In the genomic region with DNA sequence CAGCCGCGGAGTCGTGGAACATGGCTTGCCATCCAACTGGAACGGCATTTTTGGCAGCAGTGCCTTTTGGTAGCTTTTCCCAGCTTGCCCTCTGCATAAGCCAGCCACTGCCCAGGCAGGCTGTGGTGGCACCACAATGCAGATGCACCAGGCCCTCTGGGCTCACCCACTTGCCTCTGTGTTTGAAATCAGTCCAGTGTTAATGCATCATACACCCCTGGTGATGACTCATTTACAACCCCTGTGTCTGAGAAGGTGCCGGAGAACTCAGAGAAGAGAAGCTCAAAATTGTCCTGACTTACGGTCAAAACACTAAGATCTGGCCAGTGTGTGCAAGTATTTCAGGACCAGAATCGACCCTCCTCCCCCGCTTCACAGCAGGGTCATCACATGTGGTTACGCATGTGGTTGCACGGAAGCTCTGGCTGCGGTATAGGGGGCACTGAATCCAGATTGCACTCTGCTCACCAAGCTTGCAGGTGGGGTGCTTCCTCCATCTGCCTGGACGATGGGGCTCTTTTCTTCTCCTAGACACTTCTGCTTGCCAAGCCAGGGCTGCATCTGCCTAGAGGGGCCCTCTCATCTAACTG, we compare ENCODE assay signal across 12 cellular contexts.
A peak's percentile ranks its signal among the peaks of the same experiment; 100 is the strongest.
DNase-seq lines count a peak whose midpoint lies in the region; ATAC-seq and TF ChIP-seq lines count a peak whose summit lies in the region.
"Had no signal": no experiment of that assay in that cellular context is flagged by ENCODE, and none has a peak within 500 bp of the region (broad histone marks: within the 10 kb centered on the region; RNA-seq: fewer than 3 reads in every experiment).

No MANE protein-coding gene starts in this region.

- H3K36me3 ChIP-seq in Panc1 (ENCODE audit: control insufficient read depth, insufficient read depth, low read length) (no peaks in the 10 kb centered on the region), left lung (no peaks in the 10 kb centered on the region), sigmoid colon (no peaks in the 10 kb centered on the region)
- H3K36me3 ChIP-seq: left ventricle myocardium inferior had no signal

- WGBS in sigmoid colon, 2 donors: 68 to 75% methylated on average over 12 of the region's 12 CpGs

- H3K27me3 ChIP-seq in Panc1 (ENCODE audit: control insufficient read depth, insufficient read depth, low read length) (no peaks in the 10 kb centered on the region), left lung (no peaks in the 10 kb centered on the region), sigmoid colon (no peaks in the 10 kb centered on the region)

- ATAC-seq in Panc1: peak; percentile 15; the same call in 1 of the 2 replicates
- ATAC-seq in left lung: peak; percentile 22
- no peak for ATAC-seq in GM21367 (IDR thresholded peaks at IDR 0.05; ENCODE audit: unreplicated experiment)

- in situ Hi-C loops in Panc1 (cut with HindIII; ENCODE audit: low pct_unique_long_range_greater_than_20kb, low sequenced_read_pairs): no loop called here

- H3K27ac ChIP-seq in Panc1 (ENCODE audit: low read length): no peak overlapping the region
- no peak overlapping the region for H3K27ac ChIP-seq in left lung
- H3K27ac ChIP-seq in sigmoid colon: no peak overlapping the region
- H3K27ac ChIP-seq: left ventricle myocardium inferior had no signal

- DNase-seq in ELF-1 (ENCODE audit: low read depth, low spot score): peak; percentile 25
- peak; percentile 31 for DNase-seq in H4 (ENCODE audit: low spot score)
- no peak for DNase-seq in Panc1 (ENCODE audit: low read depth, low spot score)
- DNase-seq in left lung: no peak
- no peak for DNase-seq in stimulated activated CD4-positive, alpha-beta T cell treated with anti-CD3 and anti-CD28 coated beads, Interleukin-12 subunit alpha, Interleukin-12 subunit beta, amount 100 ng/mL, for 4 hours
- DNase-seq in sigmoid colon: no peak
- DNase-seq in HuH-7 (ENCODE audit: low spot score): no peak
- DNase-seq: activated CD4-positive, alpha-beta T cell treated with anti-CD3 and anti-CD28 coated beads, Interleukin-2, amount 50 U/mL, for 4 hours; NCI-H748 treated with DMSO at 0.1 percent for 48 hours; stimulated activated CD4-positive, alpha-beta T cell treated with anti-CD3 and anti-CD28 coated beads, Interleukin-2, amount 100 ng/mL, for 24 hours had no signal

- TF ChIP-seq CTCF in Panc1 (IDR thresholded peaks at IDR 0.05) (no peak), left lung (IDR thresholded peaks at IDR 0.05) (no peak), sigmoid colon (IDR thresholded peaks at IDR 0.05) (no peak)

- H3K4me1 ChIP-seq in Panc1 (ENCODE audit: control insufficient read depth, insufficient read depth, low read length): 0 out of 2 replicates have a peak, but pooled peaks cover 4% of the 10 kb centered on the region
- peaks cover 0 to 2% of the 10 kb centered on the region in 2 donors for H3K4me1 ChIP-seq in left lung
- no peaks in the 10 kb centered on the region for H3K4me1 ChIP-seq in sigmoid colon

- no TSS peak for BruUV-seq in Panc1 (replicated peaks; lab: Mats Ljungman, UMichigan)

- POLR2A ChIA-PET in Panc1 (lab: Charles Lee): interaction anchor here (0.6 kb wide), 1 partner anchor 47 kb away, joined by 7 read pairs; no protein-coding TSS in a partner anchor

- H3K4me3 ChIP-seq in Panc1 (ENCODE audit: low read depth in 2 of 2, low read length in 2 of 2) (peak overlapping the region in 1 of 2 experiments; percentile 1; a peak in 1 of 4 replicates), left lung (no peak overlapping the region), sigmoid colon (no peak overlapping the region)
- H3K4me3 ChIP-seq: left ventricle myocardium inferior had no signal

- intact Hi-C loops in Panc1 (cut with micrococcal nuclease; ENCODE audit: unreplicated experiment): no loop called here
- intact Hi-C loops in left lung (cut with DNase I): no loop called here
- intact Hi-C loops in sigmoid colon (cut with DNase I): no loop called here

- H3K9me3 ChIP-seq in Panc1 (ENCODE audit: control insufficient read depth, insufficient read depth, low read depth, low read length) (no peaks in the 10 kb centered on the region; the same call in 1 of the 2 replicates), left lung (peaks cover 0 to 7% of the 10 kb centered on the region in 2 donors), sigmoid colon (no peaks in the 10 kb centered on the region)

- no peak for TF ChIP-seq EP300 in sigmoid colon (IDR thresholded peaks at IDR 0.05)

- CTCF ChIA-PET in Panc1 (lab: Charles Lee): no interaction called here

- no peak for TF ChIP-seq POLR2A in sigmoid colon (IDR thresholded peaks at IDR 0.05)

Comparison
In these comparisons a context has a peak if more than half of its experiments do, and no peak if none do; other contexts are left out.
1. DNase-seq: peak in ELF-1 (single experiment) and H4 (single experiment); none in Panc1 (single experiment), left lung (0 of 2), stimulated activated CD4-positive, alpha-beta T cell treated with anti-CD3 and anti-CD28 coated beads, Interleukin-12 subunit alpha, Interleukin-12 subunit beta, amount 100 ng/mL, for 4 hours (single experiment), sigmoid colon (single experiment) and HuH-7 (single experiment).